ENCODE assay signal across 15 cellular contexts in genomic region chr5:38718874-38719391, GRCh38.
A peak's percentile ranks its signal among the peaks of the same experiment; 100 is the strongest.
DNase-seq lines count a peak whose midpoint lies in the region; ATAC-seq and TF ChIP-seq lines count a peak whose summit lies in the region.
"Had no signal": no experiment of that assay in that cellular context is flagged by ENCODE, and none has a peak within 500 bp of the region (broad histone marks: within the 10 kb centered on the region; RNA-seq: fewer than 3 reads in every experiment).

No MANE protein-coding gene starts in this region.

- no peaks in the 10 kb centered on the region for H3K27me3 ChIP-seq in WERI-Rb-1 (ENCODE audit: insufficient read depth, low read depth, severe bottlenecking)
- H3K27me3 ChIP-seq in psoas muscle (ENCODE audit: insufficient read depth in 3 of 3, low read length in 2 of 3), result no peaks in the 10 kb centered on the region

- no peak overlapping the region for H3K27ac Mint-ChIP-seq in activated T-helper 2 cell treated with anti-CD3 and anti-CD28 coated beads, Interferon-gamma antibody, Interleukin-2, Interleukin-4, amounts not matched to agents 10 μg/mL and 5 μg/mL and 100 μg/mL, durations not matched to agents 14 hours and 24 hours and 36 hours
- H3K27ac Mint-ChIP-seq: activated naive CD8-positive, alpha-beta T cell treated with anti-CD3 and anti-CD28 coated beads, Interleukin-2, amount 10 ng/mL, durations not matched to agents 7 days and 5 days; B cell; IgD-negative memory B cell; T-helper 2 cell treated with Interferon-gamma antibody and Interleukin-4, amounts not matched to agents 5 μg/mL and 100 μg/mL, for 36 hours had no signal

- no peaks in the 10 kb centered on the region for H3K9me3 ChIP-seq in WERI-Rb-1 (ENCODE audit: severe bottlenecking)
- H3K9me3 ChIP-seq in psoas muscle, result no peaks in the 10 kb centered on the region

- H3K27ac ChIP-seq in WERI-Rb-1, result peak overlapping the region; percentile 3; the same call in 1 of the 2 replicates
- no peak overlapping the region for H3K27ac ChIP-seq in psoas muscle

- ATAC-seq in left cardiac atrium (peak; percentile 70 to 71), psoas muscle (peak in 3 of 4 donors; percentile 31 to 70 (median 57)), HG02884 (IDR thresholded peaks at IDR 0.05; ENCODE audit: unreplicated experiment) (no peak)

- no peaks in the 10 kb centered on the region for H3K9me3 Mint-ChIP-seq in activated T-helper 2 cell treated with anti-CD3 and anti-CD28 coated beads, Interferon-gamma antibody, Interleukin-2, Interleukin-4, amounts not matched to agents 10 μg/mL and 5 μg/mL and 100 μg/mL, durations not matched to agents 14 hours and 24 hours and 36 hours
- H3K9me3 Mint-ChIP-seq: activated naive CD8-positive, alpha-beta T cell treated with anti-CD3 and anti-CD28 coated beads, Interleukin-2, amount 10 ng/mL, durations not matched to agents 7 days and 5 days; IgD-negative memory B cell; T-helper 2 cell treated with Interferon-gamma antibody and Interleukin-4, amounts not matched to agents 5 μg/mL and 100 μg/mL, for 36 hours had no signal

- 17 to 34% (median 21%) methylated on average over 5 of the region's 5 CpGs for WGBS in psoas muscle, 3 donors

- H3K36me3 ChIP-seq in WERI-Rb-1, result no peaks in the 10 kb centered on the region
- H3K36me3 ChIP-seq in psoas muscle (ENCODE audit: insufficient read depth in 1 of 2, low read depth in 1 of 2), result no peaks in the 10 kb centered on the region

- intact Hi-C loops in left cardiac atrium (cut with DNase I), result no loop called here
- intact Hi-C loops in psoas muscle (cut with DNase I), result no loop called here
- intact Hi-C loops in activated T-helper 2 cell treated with anti-CD3 and anti-CD28 coated beads, Interferon-gamma antibody, Interleukin-2, Interleukin-4, amounts not matched to agents 10 μg/mL and 5 μg/mL and 100 μg/mL, durations not matched to agents 14 hours and 24 hours and 36 hours (cut with micrococcal nuclease), result no loop called here

- TF ChIP-seq CTCF in WERI-Rb-1 (IDR thresholded peaks at IDR 0.05; ENCODE audit: low read depth, low read length), result no peak
- no peak for TF ChIP-seq CTCF in psoas muscle (IDR thresholded peaks at IDR 0.05)

- H3K4me1 Mint-ChIP-seq in activated T-helper 2 cell treated with anti-CD3 and anti-CD28 coated beads, Interferon-gamma antibody, Interleukin-2, Interleukin-4, amounts not matched to agents 10 μg/mL and 5 μg/mL and 100 μg/mL, durations not matched to agents 14 hours and 24 hours and 36 hours (ENCODE audit: low read depth), result peaks cover 2% of the 10 kb centered on the region
- H3K4me1 Mint-ChIP-seq: activated naive CD8-positive, alpha-beta T cell treated with anti-CD3 and anti-CD28 coated beads, Interleukin-2, amount 10 ng/mL, durations not matched to agents 7 days and 5 days; B cell; IgD-negative memory B cell had no signal

- H3K27me3 Mint-ChIP-seq in activated T-helper 2 cell treated with anti-CD3 and anti-CD28 coated beads, Interferon-gamma antibody, Interleukin-2, Interleukin-4, amounts not matched to agents 10 μg/mL and 5 μg/mL and 100 μg/mL, durations not matched to agents 14 hours and 24 hours and 36 hours (ENCODE audit: low read depth), result no peaks in the 10 kb centered on the region
- H3K27me3 Mint-ChIP-seq: activated naive CD8-positive, alpha-beta T cell treated with anti-CD3 and anti-CD28 coated beads, Interleukin-2, amount 10 ng/mL, durations not matched to agents 7 days and 5 days; B cell had no signal

- no peaks in the 10 kb centered on the region for H3K4me1 ChIP-seq in psoas muscle

- DNase-seq in EH (ENCODE audit: low read depth) (peak; percentile 52), WERI-Rb-1 (peak; percentile 62), left cardiac atrium (no peak), psoas muscle (peak in 1 of 2 donors; percentile 48), NCI-H345 (lab: John Stamatoyannopoulos, UW) (no peak), LoVo (ENCODE audit: low spot score) (no peak)
- no peak for DNase-seq in activated T-helper 2 cell treated with anti-CD3 and anti-CD28 coated beads, Interferon-gamma antibody, Interleukin-2, Interleukin-4, amounts not matched to agents 10 μg/mL and 5 μg/mL and 100 μg/mL, durations not matched to agents 14 hours and 24 hours and 36 hours (ENCODE audit: low spot score)
- DNase-seq: activated CD8-positive, alpha-beta memory T cell treated with anti-CD3 and anti-CD28 coated beads for 24 hours; activated naive CD8-positive, alpha-beta T cell treated with anti-CD3 and anti-CD28 coated beads, Interleukin-2, amount 10 ng/mL, durations not matched to agents 7 days and 5 days; NCI-H1436 treated with DMSO at 0.1 percent for 48 hours; stimulated activated CD8-positive, alpha-beta memory T cell treated with anti-CD3 and anti-CD28 coated beads, Interleukin-4, amount 100 ng/mL, for 48 hours had no signal

- H3K4me3 ChIP-seq in WERI-Rb-1 (ENCODE audit: low read depth, low read length) (no peak overlapping the region), psoas muscle (no peak overlapping the region)

- H3K36me3 Mint-ChIP-seq in activated T-helper 2 cell treated with anti-CD3 and anti-CD28 coated beads, Interferon-gamma antibody, Interleukin-2, Interleukin-4, amounts not matched to agents 10 μg/mL and 5 μg/mL and 100 μg/mL, durations not matched to agents 14 hours and 24 hours and 36 hours (ENCODE audit: low read depth), result no peaks in the 10 kb centered on the region
- H3K36me3 Mint-ChIP-seq: activated naive CD8-positive, alpha-beta T cell treated with anti-CD3 and anti-CD28 coated beads, Interleukin-2, amount 10 ng/mL, durations not matched to agents 7 days and 5 days; IgD-negative memory B cell had no signal

- no peak overlapping the region for H3K4me3 Mint-ChIP-seq in activated T-helper 2 cell treated with anti-CD3 and anti-CD28 coated beads, Interferon-gamma antibody, Interleukin-2, Interleukin-4, amounts not matched to agents 10 μg/mL and 5 μg/mL and 100 μg/mL, durations not matched to agents 14 hours and 24 hours and 36 hours (ENCODE audit: low read depth)
- H3K4me3 Mint-ChIP-seq: activated naive CD8-positive, alpha-beta T cell treated with anti-CD3 and anti-CD28 coated beads, Interleukin-2, amount 10 ng/mL, durations not matched to agents 7 days and 5 days; B cell; IgD-negative memory B cell; T-helper 2 cell treated with Interferon-gamma antibody and Interleukin-4, amounts not matched to agents 5 μg/mL and 100 μg/mL, for 36 hours had no signal

Comparison
In these comparisons a context has a peak if more than half of its experiments do, and no peak if none do; other contexts are left out.
1. DNase-seq: peak in EH (single experiment) and WERI-Rb-1 (single experiment); none in left cardiac atrium (single experiment), activated T-helper 2 cell treated with anti-CD3 and anti-CD28 coated beads, Interferon-gamma antibody, Interleukin-2, Interleukin-4, amounts not matched to agents 10 μg/mL and 5 μg/mL and 100 μg/mL, durations not matched to agents 14 hours and 24 hours and 36 hours (single experiment), NCI-H345 (single experiment) and LoVo (single experiment).